In genomic region chr17:65371702-65372101, GRCh38 we compare ENCODE assay signal across 1 cellular context.
TF ChIP-seq lines count a peak whose summit lies in the region.

No MANE protein-coding gene starts in this region.

TF ChIP-seq in IMR-90, 13 proteins besides CTCF, POLR2A, EP300 and RAD21:
- no peak for TF ChIP-seq CHD1 (IDR thresholded peaks at IDR 0.05; ENCODE audit: low read depth, low read length)
- TF ChIP-seq RFX5 (IDR thresholded peaks at IDR 0.05; ENCODE audit: low read depth, low read length) = no peak
- TF ChIP-seq NFE2L2 (IDR thresholded peaks at IDR 0.05; ENCODE audit: low read depth, low read length) = no peak
- TF ChIP-seq USF2 (IDR thresholded peaks at IDR 0.05; ENCODE audit: low read depth, low read length) = no peak
- TF ChIP-seq RCOR1 (IDR thresholded peaks at IDR 0.05; ENCODE audit: insufficient replicate concordance, low read length) = no peak
- no peak for TF ChIP-seq MXI1 (IDR thresholded peaks at IDR 0.05; ENCODE audit: borderline replicate concordance, low read depth, low read length)
